ENCODE assay signal across 1 cellular context in the genomic region with DNA sequence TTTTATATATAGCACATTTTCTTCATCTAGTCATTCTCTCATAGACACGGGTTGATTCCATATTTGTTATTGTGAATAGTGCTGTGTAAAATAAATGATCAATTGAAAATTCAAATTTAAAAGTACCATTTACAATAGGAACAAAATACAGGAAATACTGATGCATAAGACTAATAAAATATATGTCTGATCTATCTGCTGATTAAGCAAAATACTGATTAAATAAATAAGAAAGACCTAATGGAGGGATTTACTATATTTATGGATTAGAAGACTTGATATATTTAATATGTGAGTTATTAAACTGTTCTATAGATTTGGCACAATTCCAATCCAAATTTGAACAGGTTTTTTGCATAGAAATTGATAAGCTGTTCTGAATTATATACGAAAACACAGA.
TF ChIP-seq lines count a peak whose summit lies in the region.

No MANE protein-coding gene starts in this region.

TF ChIP-seq in K562, 482 proteins besides CTCF, POLR2A, EP300 and RAD21 (continued from another document):
- TF ChIP-seq ETV6 (IDR thresholded peaks at IDR 0.05; ENCODE audit: borderline replicate concordance in 1 of 2, low read depth in 2 of 2, low read length in 1 of 2) (no peak), ETV6 (CRISPR knock-in tag; IDR thresholded peaks at IDR 0.05; ENCODE audit: borderline replicate concordance) (no peak), MAFG (tag; conservative IDR thresholded peaks at IDR 0.05) (0 out of 2 replicates have a peak, but pooled peaks have one; percentile 6), KLF10 (CRISPR knock-in tag; IDR thresholded peaks at IDR 0.05) (no peak), CCNT2 (IDR thresholded peaks at IDR 0.05; ENCODE audit: borderline replicate concordance, extremely low read depth, insufficient read length, low read depth, low read length) (no peak)
- TF ChIP-seq, protein P1, sequence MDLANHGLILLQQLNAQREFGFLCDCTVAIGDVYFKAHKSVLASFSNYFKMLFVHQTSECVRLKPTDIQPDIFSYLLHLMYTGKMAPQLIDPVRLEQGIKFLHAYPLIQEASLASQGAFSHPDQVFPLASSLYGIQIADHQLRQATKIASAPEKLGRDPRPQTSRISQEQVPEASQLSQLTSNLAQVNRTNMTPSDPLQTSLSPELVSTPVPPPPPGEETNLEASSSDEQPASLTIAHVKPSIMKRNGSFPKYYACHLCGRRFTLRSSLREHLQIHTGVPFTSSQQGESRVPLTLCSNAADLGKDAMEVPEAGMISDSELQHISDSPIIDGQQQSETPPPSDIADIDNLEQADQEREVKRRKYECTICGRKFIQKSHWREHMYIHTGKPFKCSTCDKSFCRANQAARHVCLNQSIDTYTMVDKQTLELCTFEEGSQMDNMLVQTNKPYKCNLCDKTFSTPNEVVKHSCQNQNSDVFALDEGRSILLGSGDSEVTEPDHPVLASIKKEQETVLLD (IDR thresholded peaks at IDR 0.05) = no peak
TF ChIP-seq in K562: peak in this region for 4.
